8 cellular contexts compared by ENCODE assay signal in genomic region chr11:69337211-69337721, GRCh38. TPM values are rescaled to one million over a fixed set of nuclear protein-coding genes. Genes with fewer than 3 reads are reported as not detected.
DNase-seq lines count a peak whose midpoint lies in the region; ATAC-seq and FAIRE-seq lines count a peak whose summit lies in the region.

No MANE protein-coding gene starts in this region.

- H3K27me3 ChIP-seq in MG63 (no peaks in the 10 kb centered on the region), small intestine (ENCODE audit: control insufficient read depth in 2 of 2, insufficient read depth in 2 of 2, low read length in 2 of 2) (no peaks in the 10 kb centered on the region)

- H3K9me3 ChIP-seq in MG63 (no peaks in the 10 kb centered on the region), small intestine (ENCODE audit: control insufficient read depth, low read depth) (no peaks in the 10 kb centered on the region)

- H3K27ac Mint-ChIP-seq in activated naive CD8-positive, alpha-beta T cell: peak overlapping the region; percentile 89

- H3K27me3 Mint-ChIP-seq in activated naive CD8-positive, alpha-beta T cell: no peaks in the 10 kb centered on the region

- WGBS in small intestine, 3 donors: 13 to 35% (median 17%) methylated on average over 6 of the region's 6 CpGs

- peak overlapping the region in 1 of 2 donors; percentile 69 for H3K27ac ChIP-seq in small intestine (ENCODE audit: low read depth in 1 of 2, low read length in 1 of 2)
- H3K27ac ChIP-seq in substantia nigra (ENCODE audit: low read depth, low read length, poor library complexity, severe bottlenecking): no peak overlapping the region

- peak; percentile 40 for DNase-seq in MG63
- peak; percentile 69 for DNase-seq in small intestine
- DNase-seq in SW 1271 (lab: John Stamatoyannopoulos, UW): no peak
- DNase-seq in DMS 273 (lab: John Stamatoyannopoulos, UW; ENCODE audit: unreplicated experiment): no peak
- no peak for DNase-seq in NCI-H2107 treated with DMSO at 0.1 percent for 48 hours (lab: John Stamatoyannopoulos, UW; ENCODE audit: unreplicated experiment)
- DNase-seq in substantia nigra (lab: John Stamatoyannopoulos, UW): no peak

- H3K4me1 ChIP-seq in small intestine (ENCODE audit: control insufficient read depth in 2 of 2, insufficient read depth in 1 of 2, low read depth in 1 of 2, low read length in 1 of 2): no peaks in the 10 kb centered on the region

- H3K4me3 ChIP-seq in MG63 (no peak overlapping the region), small intestine (ENCODE audit: low read depth in 1 of 2, low read length in 2 of 2) (no peak overlapping the region)

- H3K9me3 Mint-ChIP-seq in activated naive CD8-positive, alpha-beta T cell (ENCODE audit: low read depth): no peaks in the 10 kb centered on the region

- peaks cover 4% of the 10 kb centered on the region for H3K36me3 Mint-ChIP-seq in activated naive CD8-positive, alpha-beta T cell

- H3K36me3 ChIP-seq in MG63: no peaks in the 10 kb centered on the region
- H3K36me3 ChIP-seq in small intestine (ENCODE audit: control insufficient read depth in 2 of 2, insufficient read depth in 2 of 2, low read length in 2 of 2): no peaks in the 10 kb centered on the region

- peak overlapping the region; percentile 52 for H3K4me3 Mint-ChIP-seq in activated naive CD8-positive, alpha-beta T cell

- H3K4me1 Mint-ChIP-seq in activated naive CD8-positive, alpha-beta T cell (ENCODE audit: low read depth): peaks cover 46% of the 10 kb centered on the region

- peak; percentile 72 for ATAC-seq in GM18909 (IDR thresholded peaks at IDR 0.05; ENCODE audit: poor library complexity, unreplicated experiment)

- FAIRE-seq in small intestine (lab: Jason Lieb, UNC): no peak

RNA-seq across cellular contexts. Expression of gene MYEOV, which starts 43.3 kb away (rescaled TPM):
- 1.2 and 1.3 TPM in 2 replicates for total RNA-seq in MG63 (2014; rRNA removed; shearing (Covaris generic); ENCODE audit: low replicate concordance)
- polyA plus RNA-seq in small intestine: 1 to 10 TPM in 2 of 3 donors, under 1 TPM in 1; 0.67 to 3.6 (median 2.4) TPM

Comparison
In these comparisons a context has a peak if more than half of its experiments do, and no peak if none do; other contexts are left out.
1. DNase-seq: peak in MG63 (single experiment) and small intestine (single experiment); none in SW 1271 (0 of 2), DMS 273 (single experiment), NCI-H2107 treated with DMSO at 0.1 percent for 48 hours (single experiment) and substantia nigra (0 of 49).